ENCODE assay signal across 18 cellular contexts in genomic region chr2:151200844-151201243, GRCh38.
"Had no signal": no experiment of that assay in that cellular context is flagged by ENCODE, and none has a peak within 500 bp of the region (broad histone marks: within the 10 kb centered on the region; RNA-seq: fewer than 3 reads in every experiment).

No MANE protein-coding gene starts in this region.

- H3K27ac Mint-ChIP-seq: activated naive CD8-positive, alpha-beta T cell; memory B cell; nephron; type B pancreatic cell had no signal

- H3K27me3 Mint-ChIP-seq: type B pancreatic cell had no signal

- H3K4me1 Mint-ChIP-seq: memory B cell, nephron had no signal

- H3K9me3 ChIP-seq: neutrophil, ovary, prostate gland, spleen, testis, vagina had no signal

- ATAC-seq: esophagus mucosa, left cardiac atrium had no signal

- H3K36me3 ChIP-seq: neutrophil, ovary, prostate gland, spleen, vagina had no signal

- H3K4me3 ChIP-seq: ovary, prostate gland, spleen, testis, vagina had no signal

- H3K9me3 Mint-ChIP-seq: memory B cell had no signal

- DNase-seq: activated T-cell treated with anti-CD3 and anti-CD28 coated beads, Interleukin-2, amount 50 U/mL, for 1 hour; central memory CD4-positive, alpha-beta T cell; dermis blood vessel endothelial cell; effector CD8-positive, alpha-beta T cell; islet precursor cell; left cardiac atrium; ovary; spleen; stimulated activated CD4-positive, alpha-beta T cell treated with anti-CD3 and anti-CD28 coated beads, Interleukin-4, amount 100 ng/mL, for 1 hour; testis had no signal

- H3K4me1 ChIP-seq: prostate gland, spleen, testis, vagina had no signal

- H3K27me3 ChIP-seq: neutrophil, ovary, spleen, testis, vagina had no signal

- H3K27ac ChIP-seq: neutrophil, ovary, prostate gland, spleen, testis, vagina had no signal

- H3K4me3 Mint-ChIP-seq: activated naive CD8-positive, alpha-beta T cell; memory B cell; nephron; type B pancreatic cell had no signal

- H3K36me3 Mint-ChIP-seq: activated naive CD8-positive, alpha-beta T cell; memory B cell; type B pancreatic cell had no signal
